Comparison of ENCODE assay signal across 31 cellular contexts in genomic region chr11:3221408-3222002, GRCh38. TPM values are rescaled to one million over a fixed set of nuclear protein-coding genes. Genes with fewer than 3 reads are reported as not detected.
DNase-seq lines count a peak whose midpoint lies in the region; ATAC-seq, FAIRE-seq and TF ChIP-seq lines count a peak whose summit lies in the region.
"Had no signal": no experiment of that assay in that cellular context is flagged by ENCODE, and none has a peak within 500 bp of the region (broad histone marks: within the 10 kb centered on the region; RNA-seq: fewer than 3 reads in every experiment).

No MANE protein-coding gene starts in this region.

- H3K36me3 Mint-ChIP-seq in endodermal cell (ENCODE audit: low read depth) = no peaks in the 10 kb centered on the region
- H3K36me3 Mint-ChIP-seq: activated naive CD8-positive, alpha-beta T cell had no signal

- H3K79me2 ChIP-seq in SK-N-SH (ENCODE audit: insufficient read depth) (no peaks in the 10 kb centered on the region), GM23248 (ENCODE audit: insufficient read depth) (no peaks in the 10 kb centered on the region)

- no peak overlapping the region for H3K27ac Mint-ChIP-seq in endodermal cell
- H3K27ac Mint-ChIP-seq: activated CD4-positive, alpha-beta T cell treated with anti-CD3 and anti-CD28 coated beads, Interleukin-2, amount 10 ng/mL, durations not matched to agents 24 days and 14 days; activated naive CD8-positive, alpha-beta T cell; stimulated activated naive CD8-positive, alpha-beta T cell treated with anti-CD3 and anti-CD28 coated beads, Interleukin-15, amount 100 ng/mL, for 72 hours had no signal

- ATAC-seq in SK-N-SH treated with all-trans-retinoic acid at 6 μM for 48 hours (no peak), HG03342 (IDR thresholded peaks at IDR 0.05; ENCODE audit: unreplicated experiment) (no peak)
- ATAC-seq: esophagus mucosa; lower lobe of right lung; mucosa of descending colon; stimulated activated naive CD8-positive, alpha-beta T cell treated with anti-CD3 and anti-CD28 coated beads, Interleukin-15, amount 100 ng/mL, for 72 hours had no signal

- H4K20me1 ChIP-seq in SK-N-SH (ENCODE audit: insufficient read depth) = no peaks in the 10 kb centered on the region
- no peaks in the 10 kb centered on the region for H4K20me1 ChIP-seq in GM23248 (ENCODE audit: insufficient read depth)

- no peaks in the 10 kb centered on the region for H3K27me3 ChIP-seq in SK-N-SH (ENCODE audit: insufficient read depth)
- H3K27me3 ChIP-seq in GM23248 (replicated peaks; ENCODE audit: insufficient read depth) = peaks cover 9% of the 10 kb centered on the region
- peaks cover 9% of the 10 kb centered on the region for H3K27me3 ChIP-seq in endodermal cell (ENCODE audit: control insufficient read depth, insufficient read depth, low read length, poor library complexity, severe bottlenecking)

- POLR2A ChIA-PET in SK-N-SH (lab: Yijun Ruan, JAX) = no interaction called here

- TF ChIP-seq CTCF in SK-N-SH (IDR thresholded peaks at IDR 0.05) (no peak), endodermal cell (conservative IDR thresholded peaks at IDR 0.05) (no peak)

- H3K4me1 ChIP-seq in SK-N-SH (ENCODE audit: control insufficient read depth in 1 of 2, insufficient read depth in 2 of 2, low read depth in 1 of 2, low read length in 1 of 2) = no peaks in the 10 kb centered on the region; a peak in 1 of 4 replicates
- H3K4me1 ChIP-seq in GM23248 (ENCODE audit: insufficient read depth) = no peaks in the 10 kb centered on the region
- no peaks in the 10 kb centered on the region for H3K4me1 ChIP-seq in endodermal cell (ENCODE audit: control insufficient read depth, insufficient read depth, low read length)
- H3K4me1 ChIP-seq: HAP-1, SJSA1 had no signal

- WGBS in SK-N-SH (ENCODE audit: low lambda C conversion rate) = 50% methylated on average over 21 of the region's 27 CpGs
- 5 to 11% methylated on average over 24 to 27 of the region's 27 CpGs for WGBS in GM23248 (ENCODE audit: low coverage in 1 of 2, low lambda C conversion rate in 2 of 2, missing lambda C conversion rate in 2 of 2), 2 experiments
- no CpG with 5 or more reads among the region's 27 CpGs for WGBS in endodermal cell (ENCODE audit: insufficient coverage in 1 of 2, insufficient read length in 1 of 2), 2 experiments

- FAIRE-seq in endometrium (lab: Jason Lieb, UNC) = peak; percentile 65
- FAIRE-seq: islet of Langerhans, RCC 7860 had no signal

- H3K9me3 ChIP-seq in SK-N-SH (no peaks in the 10 kb centered on the region), GM23248 (ENCODE audit: low read depth) (no peaks in the 10 kb centered on the region), endodermal cell (ENCODE audit: control insufficient read depth, low read length) (no peaks in the 10 kb centered on the region)
- H3K9me3 ChIP-seq: HAP-1, lower lobe of right lung, mucosa of descending colon, SJSA1, transverse colon had no signal

- H3K9me3 Mint-ChIP-seq in endodermal cell = no peaks in the 10 kb centered on the region
- H3K9me3 Mint-ChIP-seq: activated CD4-positive, alpha-beta T cell treated with anti-CD3 and anti-CD28 coated beads, Interleukin-2, amount 10 ng/mL, durations not matched to agents 24 days and 14 days; stimulated activated naive CD8-positive, alpha-beta T cell treated with anti-CD3 and anti-CD28 coated beads, Interleukin-15, amount 100 ng/mL, for 72 hours had no signal

- no peaks in the 10 kb centered on the region for H3K36me3 ChIP-seq in SK-N-SH (replicated peaks in 1 of 2; ENCODE audit: control insufficient read depth in 1 of 2, insufficient read depth in 2 of 2, low read length in 1 of 2)
- no peaks in the 10 kb centered on the region for H3K36me3 ChIP-seq in GM23248 (ENCODE audit: low read depth)
- no peaks in the 10 kb centered on the region for H3K36me3 ChIP-seq in endodermal cell (ENCODE audit: control insufficient read depth, insufficient read depth, low read length)
- H3K36me3 ChIP-seq: HAP-1, lower lobe of right lung, SJSA1, transverse colon had no signal

- no peak overlapping the region for H3K27ac ChIP-seq in SK-N-SH (ENCODE audit: low read depth in 2 of 2, low read length in 1 of 2)
- no peak overlapping the region for H3K27ac ChIP-seq in GM23248
- H3K27ac ChIP-seq in endodermal cell (ENCODE audit: low read depth, low read length) = no peak overlapping the region
- H3K27ac ChIP-seq: 22Rv1, lower lobe of right lung, SJSA1, transverse colon had no signal

- H3K4me3 Mint-ChIP-seq in endodermal cell = no peak overlapping the region
- H3K4me3 Mint-ChIP-seq: activated CD4-positive, alpha-beta T cell treated with anti-CD3 and anti-CD28 coated beads, Interleukin-2, amount 10 ng/mL, durations not matched to agents 24 days and 14 days; activated naive CD8-positive, alpha-beta T cell; stimulated activated naive CD8-positive, alpha-beta T cell treated with anti-CD3 and anti-CD28 coated beads, Interleukin-15, amount 100 ng/mL, for 72 hours had no signal

- no peak for TF ChIP-seq EP300 in SK-N-SH (IDR thresholded peaks at IDR 0.05; ENCODE audit: borderline replicate concordance in 1 of 2, low read depth in 1 of 2, low read length in 1 of 2)

- no peak for TF ChIP-seq RAD21 in SK-N-SH (IDR thresholded peaks at IDR 0.05; ENCODE audit: low read length)

- H3K4me1 Mint-ChIP-seq in endodermal cell = peaks cover 2% of the 10 kb centered on the region

- in situ Hi-C loops in GM23248 (cut with MboI) = no loop called here

- H3K9ac ChIP-seq in SK-N-SH (no peak overlapping the region), GM23248 (no peak overlapping the region), endodermal cell (ENCODE audit: extremely low read depth, low read length, poor library complexity, severe bottlenecking) (no peak overlapping the region)

- peaks cover 39% of the 10 kb centered on the region for H3K27me3 Mint-ChIP-seq in endodermal cell (ENCODE audit: insufficient read depth)

- H3F3A ChIP-seq in SK-N-SH (replicated peaks; ENCODE audit: insufficient read depth) (no peaks in the 10 kb centered on the region), GM23248 (ENCODE audit: insufficient read depth) (no peaks in the 10 kb centered on the region)

- CTCF ChIA-PET in SK-N-SH (lab: Yijun Ruan, JAX) = interaction anchor here (0.9 to 3.9 kb wide), 6 partner anchors 24 to 187 kb away, joined by 3 to 27 read pairs (median 3); no protein-coding TSS in a partner anchor

- no peak overlapping the region for H3K4me3 ChIP-seq in SK-N-SH (ENCODE audit: low read depth in 2 of 2, low read length in 1 of 2)
- H3K4me3 ChIP-seq in GM23248 = no peak overlapping the region
- H3K4me3 ChIP-seq in endodermal cell (ENCODE audit: low read length) = no peak overlapping the region
- H3K4me3 ChIP-seq: HAP-1, lower lobe of right lung, mucosa of descending colon, SJSA1, transverse colon had no signal

- no peaks in the 10 kb centered on the region for H3K9me2 ChIP-seq in SK-N-SH
- H3K9me2 ChIP-seq in GM23248 (ENCODE audit: insufficient read depth) = no peaks in the 10 kb centered on the region

- peak; percentile 52 for DNase-seq in SK-N-SH
- peak; percentile 10 for DNase-seq in GM23248
- DNase-seq in posterior vena cava (ENCODE audit: low spot score) = peak; percentile 50
- no peak for DNase-seq in NCI-H1092 treated with DMSO at 0.1 percent for 48 hours (lab: John Stamatoyannopoulos, UW)
- no peak for DNase-seq in endodermal cell
- DNase-seq: activated CD4-positive, alpha-beta T cell treated with anti-CD3 and anti-CD28 coated beads, Interleukin-2, amount 10 ng/mL, durations not matched to agents 24 days and 14 days; activated CD8-positive, alpha-beta memory T cell treated with anti-CD3 and anti-CD28 coated beads, Interleukin-2, amount 50 U/mL, for 4 hours; AML-193; cerebellar nuclear complex; DMS79; effector CD4-positive, alpha-beta T cell; GF-D8; Karpas-422; mucosa of descending colon; NCI-H187; stimulated activated CD4-positive, alpha-beta T cell treated with anti-CD3 and anti-CD28 coated beads, Interleukin-15, amount 100 ng/mL, for 24 hours; stimulated activated naive CD8-positive, alpha-beta T cell treated with anti-CD3 and anti-CD28 coated beads, Interleukin-15, amount 100 ng/mL, for 72 hours had no signal

- H3K4me2 ChIP-seq in SK-N-SH (no peak overlapping the region), GM23248 (ENCODE audit: unreplicated experiment) (no peak overlapping the region)

- intact Hi-C loops in posterior vena cava (cut with DNase I) = loop anchor here in 1 of 2 donors (10.0 kb wide), 1 partner anchor 177 kb away; no protein-coding TSS in a partner anchor

- no peak overlapping the region for H2AFZ ChIP-seq in SK-N-SH (ENCODE audit: low read depth)
- no peak overlapping the region for H2AFZ ChIP-seq in GM23248

TF ChIP-seq in SK-N-SH, 30 proteins besides CTCF, POLR2A, EP300 and RAD21 (continues in another document):
- TF ChIP-seq RFX5 (IDR thresholded peaks at IDR 0.05; ENCODE audit: low read length) = no peak
- TF ChIP-seq NRF1 (IDR thresholded peaks at IDR 0.05; ENCODE audit: low read depth, low read length) = no peak

TF ChIP-seq in SK-N-SH treated with all-trans-retinoic acid at 6 μM for 48 hours, 23 proteins besides CTCF, POLR2A, EP300 and RAD21 (continues in another document):
- TF ChIP-seq TCF4 (CRISPR knock-in tag; IDR thresholded peaks at IDR 0.05; ENCODE audit: borderline replicate concordance) = no peak

RNA-seq across cellular contexts. Expression of gene MRGPRG, which starts 2.9 kb away (rescaled TPM):
- polyA plus RNA-seq in SK-N-SH (2012; rRNA removed) = not detected in 2 replicates
- not detected in 2 replicates for polyA plus RNA-seq in SK-N-SH (2012; cell fraction: cytosol; rRNA removed)
- not detected in 2 replicates for polyA plus RNA-seq in SK-N-SH (2012; cell fraction: nucleus; rRNA removed)
- total RNA-seq in GM23248 (2014; rRNA removed; shearing (Covaris generic)) = not detected in 2 replicates
- not detected in 2 replicates for polyA plus RNA-seq in GM23248 (2016; fragmentation: Nextera tagmentation; extraction: Ambion mirVana)
- total RNA-seq in posterior vena cava = not detected
- total RNA-seq in endodermal cell = not detected
- not detected for polyA plus RNA-seq in endodermal cell (2013, experiment 1 of 2)
- not detected for polyA plus RNA-seq in endodermal cell (2013, experiment 2 of 2)
- total RNA-seq: activated CD4-positive, alpha-beta T cell treated with anti-CD3 and anti-CD28 coated beads, Interleukin-2, amount 10 ng/mL, durations not matched to agents 24 days and 14 days; esophagus mucosa; lower lobe of right lung; mucosa of descending colon; SJSA1; T-helper 1 cell treated with Interleukin-12 subunit alpha and Interleukin-12 subunit beta and Interleukin-4 antibody, amounts not matched to agents 30 ng/mL and 1 ng/mL, for 36 hours; transverse colon had no signal
- polyA plus RNA-seq: neural cell had no signal

RNA-seq across cellular contexts. Expression of gene MRGPRE, which starts 10.7 kb away (rescaled TPM):
- polyA plus RNA-seq in SK-N-SH (2012; rRNA removed) = not detected in 2 replicates
- polyA plus RNA-seq in SK-N-SH (2012; cell fraction: cytosol; rRNA removed) = not detected in 2 replicates
- polyA plus RNA-seq in SK-N-SH (2012; cell fraction: nucleus; rRNA removed) = not detected in 2 replicates
- total RNA-seq in GM23248 (2014; rRNA removed; shearing (Covaris generic)) = not detected in 2 replicates
- not detected in 2 replicates for polyA plus RNA-seq in GM23248 (2016; fragmentation: Nextera tagmentation; extraction: Ambion mirVana)
- total RNA-seq in posterior vena cava = under 1 TPM in 1 of 2 donors, not detected in 1; 0.62 TPM
- total RNA-seq in endodermal cell = not detected
- polyA plus RNA-seq in endodermal cell (2013, experiment 1 of 2) = not detected
- polyA plus RNA-seq in endodermal cell (2013, experiment 2 of 2) = not detected
- total RNA-seq: activated CD4-positive, alpha-beta T cell treated with anti-CD3 and anti-CD28 coated beads, Interleukin-2, amount 10 ng/mL, durations not matched to agents 24 days and 14 days; esophagus mucosa; lower lobe of right lung; SJSA1; T-helper 1 cell treated with Interleukin-12 subunit alpha and Interleukin-12 subunit beta and Interleukin-4 antibody, amounts not matched to agents 30 ng/mL and 1 ng/mL, for 36 hours; transverse colon had no signal

RNA-seq across cellular contexts. Expression of gene OSBPL5, which starts 56.4 kb away (rescaled TPM):
- 7.8 and 10.9 TPM in 2 replicates for polyA plus RNA-seq in SK-N-SH (2012; rRNA removed)
- 2.7 and 4.3 TPM in 2 replicates for polyA plus RNA-seq in SK-N-SH (2012; cell fraction: cytosol; rRNA removed)
- 39.6 and 46.8 TPM in 2 replicates for polyA plus RNA-seq in SK-N-SH (2012; cell fraction: nucleus; rRNA removed)
- total RNA-seq in GM23248 (2014; rRNA removed; shearing (Covaris generic)) = 47.6 and 57.6 TPM in 2 replicates
- 25.3 and 27.9 TPM in 2 replicates for polyA plus RNA-seq in GM23248 (2016; fragmentation: Nextera tagmentation; extraction: Ambion mirVana)
- 10 to 100 TPM; 61.2 to 84.0 TPM for total RNA-seq in posterior vena cava
- total RNA-seq in endodermal cell = 1 to 10 TPM; 1.2 to 4.8 TPM
- polyA plus RNA-seq in endodermal cell (2013, experiment 1 of 2) = 15.4 TPM
- polyA plus RNA-seq in endodermal cell (2013, experiment 2 of 2) = 16.4 TPM

Comparison
In these comparisons a context has a peak if more than half of its experiments do, and no peak if none do; other contexts are left out.
1. DNase-seq: peak in SK-N-SH (single experiment), GM23248 (single experiment) and posterior vena cava (single experiment); none in NCI-H1092 treated with DMSO at 0.1 percent for 48 hours (single experiment) and endodermal cell (single experiment).